Comparison of ENCODE assay signal across 8 cellular contexts in the genomic region with DNA sequence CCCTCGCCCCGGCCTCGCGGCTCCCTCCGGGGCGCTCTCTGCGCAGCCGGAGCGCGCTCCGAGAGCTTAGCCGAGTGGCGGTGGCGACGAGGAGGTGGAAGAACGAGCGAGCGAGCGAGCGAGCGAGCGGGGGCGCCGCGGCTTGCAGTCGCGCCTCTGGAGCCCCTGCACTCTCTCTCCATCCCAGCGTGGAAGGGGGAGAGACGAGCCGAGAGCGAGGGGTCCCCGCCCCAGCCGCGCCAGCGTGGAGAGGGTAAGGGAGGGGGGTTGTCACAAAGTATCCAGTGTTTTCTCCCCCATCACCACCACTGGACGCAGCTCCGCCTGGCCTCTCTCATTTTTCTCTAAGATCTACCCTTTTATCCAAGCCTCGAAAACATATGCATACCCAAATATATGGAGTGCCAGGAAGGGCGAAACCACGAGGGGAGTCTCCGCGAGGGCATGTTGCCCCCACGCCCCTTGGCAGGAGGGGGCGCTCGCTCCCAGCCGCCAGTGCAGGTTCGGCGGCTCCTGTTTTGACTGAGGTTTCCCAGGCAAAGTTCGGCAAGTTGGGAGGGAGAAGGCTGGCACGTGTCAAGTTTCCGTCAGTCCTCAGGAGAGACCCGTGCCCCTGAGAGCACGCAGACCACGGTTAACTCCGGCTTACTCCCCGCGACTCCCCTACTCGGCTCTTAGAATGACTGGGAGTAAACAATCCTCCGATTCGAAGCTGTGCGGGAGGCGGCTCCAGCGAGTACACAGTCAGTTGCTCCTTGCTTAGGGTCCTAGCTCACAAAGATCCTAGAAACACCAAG. TPM values are rescaled to one million over a fixed set of nuclear protein-coding genes. Genes with fewer than 3 reads are reported as not detected.
DNase-seq lines count a peak whose midpoint lies in the region; ATAC-seq lines count a peak whose summit lies in the region.

No MANE protein-coding gene starts in this region.

- H3K27ac Mint-ChIP-seq in immature natural killer cell: no peak overlapping the region
- no peak overlapping the region for H3K27ac Mint-ChIP-seq in stimulated activated effector memory CD8-positive, alpha-beta T cell treated with anti-CD3 and anti-CD28 coated beads, Interleukin-12 subunit alpha, Interleukin-12 subunit beta, amount 100 ng/mL, for 72 hours

- H3K9ac ChIP-seq in BLaER1 treated with 17β-estradiol and CSF1 and Interleukin-3, amounts not matched to agents 10 nM and 100 nM: peak overlapping the region in 8 of 11 experiments; percentile 21 to 72 (median 40); a peak in 8 of 22 replicates

- peak overlapping the region; percentile 81 to 99 (median 97) for H3K4me2 ChIP-seq in BLaER1 treated with 17β-estradiol and CSF1 and Interleukin-3, amounts not matched to agents 10 nM and 100 nM

- DNase-seq in KBM-7 (peak; percentile 29), astrocyte of the hippocampus (ENCODE audit: low read depth, low spot score) (peak; percentile 87), immature natural killer cell (no peak), GOT3 (lab: John Stamatoyannopoulos, UW) (no peak), RKO (ENCODE audit: low spot score) (no peak)
- DNase-seq in stimulated activated effector memory CD8-positive, alpha-beta T cell treated with anti-CD3 and anti-CD28 coated beads, Interleukin-12 subunit alpha, Interleukin-12 subunit beta, amount 100 ng/mL, for 72 hours (ENCODE audit: low spot score in 2 of 2): no peak

- H3K27ac ChIP-seq in BLaER1 treated with 17β-estradiol and CSF1 and Interleukin-3, amounts not matched to agents 10 nM and 100 nM: no peak overlapping the region

- peaks cover 46 to 65% (median 62%) of the 10 kb centered on the region in 11 experiments for H3K27me3 ChIP-seq in BLaER1 treated with 17β-estradiol and CSF1 and Interleukin-3, amounts not matched to agents 10 nM and 100 nM

- in situ Hi-C loops in KBM-7 (cut with MboI; ENCODE audit: low pct_unique_long_range_greater_than_20kb, low sequenced_read_pairs): no loop called here

- peaks cover 0 to 23% (median 7%) of the 10 kb centered on the region in 10 experiments; a peak in 9 of 20 replicates for H3K4me1 ChIP-seq in BLaER1 treated with 17β-estradiol and CSF1 and Interleukin-3, amounts not matched to agents 10 nM and 100 nM

- peaks cover 0 to 3% of the 10 kb centered on the region in 2 donors for H3K4me1 Mint-ChIP-seq in immature natural killer cell
- peaks cover 19% of the 10 kb centered on the region for H3K4me1 Mint-ChIP-seq in stimulated activated effector memory CD8-positive, alpha-beta T cell treated with anti-CD3 and anti-CD28 coated beads, Interleukin-12 subunit alpha, Interleukin-12 subunit beta, amount 100 ng/mL, for 72 hours

- no peaks in the 10 kb centered on the region; a peak in 1 of 22 replicates for H4K20me1 ChIP-seq in BLaER1 treated with 17β-estradiol and CSF1 and Interleukin-3, amounts not matched to agents 10 nM and 100 nM

- peaks cover 0 to 11% (median 0%) of the 10 kb centered on the region in 6 donors for H3K9me3 Mint-ChIP-seq in immature natural killer cell
- no peaks in the 10 kb centered on the region for H3K9me3 Mint-ChIP-seq in stimulated activated effector memory CD8-positive, alpha-beta T cell treated with anti-CD3 and anti-CD28 coated beads, Interleukin-12 subunit alpha, Interleukin-12 subunit beta, amount 100 ng/mL, for 72 hours

- H3K9me3 ChIP-seq in BLaER1 treated with 17β-estradiol and CSF1 and Interleukin-3, amounts not matched to agents 10 nM and 100 nM (replicated peaks in 1 of 11): no peaks in the 10 kb centered on the region; a peak in 1 of 22 replicates

- ATAC-seq in stimulated activated effector memory CD8-positive, alpha-beta T cell treated with anti-CD3 and anti-CD28 coated beads, Interleukin-12 subunit alpha, Interleukin-12 subunit beta, amount 100 ng/mL, for 72 hours: peak; percentile 31
- ATAC-seq in HG02759 (IDR thresholded peaks at IDR 0.05; ENCODE audit: unreplicated experiment): no peak

- H3K4me3 ChIP-seq in BLaER1 treated with 17β-estradiol and CSF1 and Interleukin-3, amounts not matched to agents 10 nM and 100 nM: peak overlapping the region; percentile 47 to 75 (median 68)

- H3K4me3 Mint-ChIP-seq in immature natural killer cell: peak overlapping the region in 3 of 5 donors; percentile 29 to 42 (median 36)
- peak overlapping the region; percentile 57 for H3K4me3 Mint-ChIP-seq in stimulated activated effector memory CD8-positive, alpha-beta T cell treated with anti-CD3 and anti-CD28 coated beads, Interleukin-12 subunit alpha, Interleukin-12 subunit beta, amount 100 ng/mL, for 72 hours

- peaks cover 12 to 21% (median 19%) of the 10 kb centered on the region in 3 donors for H3K27me3 Mint-ChIP-seq in immature natural killer cell (ENCODE audit: low read depth in 3 of 3)

- H3K36me3 ChIP-seq in BLaER1 treated with 17β-estradiol and CSF1 and Interleukin-3, amounts not matched to agents 10 nM and 100 nM: no peaks in the 10 kb centered on the region

- no peaks in the 10 kb centered on the region for H3K36me3 Mint-ChIP-seq in immature natural killer cell
- H3K36me3 Mint-ChIP-seq in stimulated activated effector memory CD8-positive, alpha-beta T cell treated with anti-CD3 and anti-CD28 coated beads, Interleukin-12 subunit alpha, Interleukin-12 subunit beta, amount 100 ng/mL, for 72 hours: no peaks in the 10 kb centered on the region

RNA-seq across cellular contexts. Expression of a gene that starts 0.6 kb away (rescaled TPM):
- polyA plus RNA-seq in immature natural killer cell: under 1 TPM in 1 of 3 donors, not detected in 2; 0.88 TPM

Comparison
In these comparisons a context has a peak if more than half of its experiments do, and no peak if none do; other contexts are left out.
1. DNase-seq: peak in KBM-7 (single experiment) and astrocyte of the hippocampus (single experiment); none in immature natural killer cell (0 of 3), stimulated activated effector memory CD8-positive, alpha-beta T cell treated with anti-CD3 and anti-CD28 coated beads, Interleukin-12 subunit alpha, Interleukin-12 subunit beta, amount 100 ng/mL, for 72 hours (0 of 2), GOT3 (single experiment) and RKO (single experiment).